ENCODE assay signal across 8 cellular contexts in the genomic region with DNA sequence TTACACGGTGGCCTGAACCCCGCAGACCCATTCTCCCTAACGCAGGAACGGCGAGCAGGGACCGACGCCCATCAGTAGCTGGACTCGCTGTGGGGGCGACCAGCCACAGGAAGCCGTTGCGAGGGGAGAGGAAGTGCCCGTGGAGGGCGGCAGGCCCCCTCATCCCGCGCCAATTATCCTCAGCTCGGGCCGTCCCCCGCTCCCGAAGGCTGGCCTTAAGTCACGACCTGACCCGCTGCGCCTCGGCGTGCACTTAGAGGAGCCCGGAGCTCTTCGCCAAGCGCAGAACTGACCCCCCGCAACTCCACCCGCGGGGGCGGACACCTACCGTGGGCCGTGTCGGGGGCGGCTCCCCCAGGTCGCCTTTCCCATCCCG. TPM values are rescaled to one million over a fixed set of nuclear protein-coding genes. Genes with fewer than 3 reads are reported as not detected.
DNase-seq lines count a peak whose midpoint lies in the region; ATAC-seq and TF ChIP-seq lines count a peak whose summit lies in the region.

No MANE protein-coding gene starts in this region.

- H3K4me1 Mint-ChIP-seq in GM23338 (peaks cover 12% of the 10 kb centered on the region), osteocyte (ENCODE audit: unreplicated experiment) (peaks cover 33% of the 10 kb centered on the region)

- intact Hi-C loops in esophagus squamous epithelium (cut with DNase I) = no loop called here

- H3K27me3 Mint-ChIP-seq in GM23338 (ENCODE audit: insufficient read depth, low read depth, poor library complexity) (peaks cover 11% of the 10 kb centered on the region), osteocyte (ENCODE audit: unreplicated experiment) (no peaks in the 10 kb centered on the region)

- WGBS in esophagus squamous epithelium, 2 donors = 0% methylated on average over 7 of the region's 37 CpGs; no CpG with 5 or more reads in 1 of the 2 donors

- H3K4me1 ChIP-seq in DOHH2 (ENCODE audit: control insufficient read depth, low read length) = peaks cover 22% of the 10 kb centered on the region
- H3K4me1 ChIP-seq in GM23338 (ENCODE audit: insufficient read depth) = peaks cover 6% of the 10 kb centered on the region
- peaks cover 27 to 55% (median 32%) of the 10 kb centered on the region in 3 donors for H3K4me1 ChIP-seq in esophagus squamous epithelium

- H3K36me3 Mint-ChIP-seq in GM23338 (ENCODE audit: low read depth) (peaks cover 29% of the 10 kb centered on the region), osteocyte (ENCODE audit: unreplicated experiment) (peaks cover 19% of the 10 kb centered on the region)

- H3K9me3 ChIP-seq in DOHH2 (ENCODE audit: control insufficient read depth, insufficient read depth, low read length) (no peaks in the 10 kb centered on the region), esophagus squamous epithelium (no peaks in the 10 kb centered on the region)

- H3K4me3 ChIP-seq in DOHH2 (ENCODE audit: low read length) (peak overlapping the region; percentile 92), GM23338 (peak overlapping the region; percentile 96), esophagus squamous epithelium (peak overlapping the region; percentile 85 to 97 (median 95))

- H3K27ac ChIP-seq in DOHH2 (ENCODE audit: low read depth, low read length) = peak overlapping the region; percentile 52
- H3K27ac ChIP-seq in GM23338 (ENCODE audit: low read depth) = no peak overlapping the region
- H3K27ac ChIP-seq in esophagus squamous epithelium = peak overlapping the region; percentile 86 to 98 (median 94)

- H4K20me1 ChIP-seq in DOHH2 (ENCODE audit: control insufficient read depth, insufficient read depth, low read depth, low read length) = peaks cover 19% of the 10 kb centered on the region; the same call in 1 of the 2 replicates
- H4K20me1 ChIP-seq in GM23338 (replicated peaks; ENCODE audit: insufficient read depth) = peaks cover 8% of the 10 kb centered on the region; the same call in 1 of the 2 replicates

- H3K9me2 ChIP-seq in DOHH2 (replicated peaks; ENCODE audit: control insufficient read depth, low read length) (no peaks in the 10 kb centered on the region), GM23338 (ENCODE audit: insufficient read depth) (no peaks in the 10 kb centered on the region)

- TF ChIP-seq CTCF in DOHH2 (IDR thresholded peaks at IDR 0.05; ENCODE audit: low read depth, low read length, poor library complexity, severe bottlenecking) (no peak), GM23338 (conservative IDR thresholded peaks at IDR 0.05; ENCODE audit: low read depth in 2 of 2) (no peak), esophagus squamous epithelium (IDR thresholded peaks at IDR 0.05) (no peak), osteocyte (IDR thresholded peaks at IDR 0.05) (no peak)

- H3K4me3 Mint-ChIP-seq in GM23338 (peak overlapping the region; percentile 92), osteocyte (ENCODE audit: unreplicated experiment) (peak overlapping the region; percentile 87)

- H3K27me3 ChIP-seq in DOHH2 (ENCODE audit: control insufficient read depth, low read length) (no peaks in the 10 kb centered on the region), GM23338 (ENCODE audit: insufficient read depth) (no peaks in the 10 kb centered on the region), esophagus squamous epithelium (no peaks in the 10 kb centered on the region)

- DNase-seq in GM23338 (ENCODE audit: low spot score) (no peak), esophagus squamous epithelium (lab: John Stamatoyannopoulos, UW) (no peak), osteocyte (ENCODE audit: extremely low spot score, unreplicated experiment) (no peak), occipital lobe (lab: John Stamatoyannopoulos, UW) (no peak), iPS-NIHi7 (ENCODE audit: extremely low spot score) (no peak)
- no peak for DNase-seq in stimulated activated CD4-positive, alpha-beta T cell treated with anti-CD3 and anti-CD28 coated beads, Interleukin-12 subunit alpha, Interleukin-12 subunit beta, amount 100 ng/mL, for 4 hours

- H3K4me2 ChIP-seq in DOHH2 (ENCODE audit: low read length) = peak overlapping the region; percentile 91
- H3K4me2 ChIP-seq in GM23338 = peak overlapping the region; percentile 93

- H3K9me3 Mint-ChIP-seq in GM23338 (no peaks in the 10 kb centered on the region; the same call in 2 of the 3 replicates), osteocyte (ENCODE audit: unreplicated experiment) (no peaks in the 10 kb centered on the region)

- ATAC-seq in GM23338 = peak; percentile 5

- TF ChIP-seq POLR2A in esophagus squamous epithelium (IDR thresholded peaks at IDR 0.05) = no peak

- 0 out of 2 replicates have a peak overlapping the region, but pooled peaks have one; percentile 69 for H2AFZ ChIP-seq in GM23338

- H3F3A ChIP-seq in DOHH2 (ENCODE audit: control insufficient read depth, insufficient read depth) (no peaks in the 10 kb centered on the region), GM23338 (replicated peaks; ENCODE audit: low read depth) (peaks cover 18% of the 10 kb centered on the region)

- H3K79me2 ChIP-seq in DOHH2 (ENCODE audit: control insufficient read depth, low read length) (peaks cover 67% of the 10 kb centered on the region), GM23338 (replicated peaks; ENCODE audit: insufficient read depth) (peaks cover 48% of the 10 kb centered on the region)

- peaks cover 55% of the 10 kb centered on the region for H3K36me3 ChIP-seq in DOHH2 (ENCODE audit: control insufficient read depth, low read length)
- no peaks in the 10 kb centered on the region for H3K36me3 ChIP-seq in GM23338 (ENCODE audit: insufficient read depth)
- peaks cover 22 to 52% (median 25%) of the 10 kb centered on the region in 3 donors for H3K36me3 ChIP-seq in esophagus squamous epithelium

- H3K27ac Mint-ChIP-seq in GM23338 = peak overlapping the region; percentile 71
- H3K27ac Mint-ChIP-seq in osteocyte (ENCODE audit: unreplicated experiment) = peak overlapping the region; percentile 81

TF ChIP-seq in GM23338, 12 proteins besides CTCF, POLR2A, EP300 and RAD21:
- TF ChIP-seq CREB1 (CRISPR knock-in tag; IDR thresholded peaks at IDR 0.05; ENCODE audit: low read depth) = no peak
- no peak for TF ChIP-seq ZNF331 (CRISPR knock-in tag; IDR thresholded peaks at IDR 0.05; ENCODE audit: low read depth)
TF ChIP-seq in GM23338: peak in this region for 0.

TF ChIP-seq in PFSK-1, 5 proteins besides CTCF, POLR2A, EP300 and RAD21 (continues in another document):
- TF ChIP-seq SIN3A (IDR thresholded peaks at IDR 0.05; ENCODE audit: borderline replicate concordance, insufficient read depth, low read length) (no peak), POLR2AphosphoS5 (IDR thresholded peaks at IDR 0.05; ENCODE audit: low read depth, low read length) (peak; percentile 5; the same call in 1 of the 2 replicates)
- TF ChIP-seq, protein P1, sequence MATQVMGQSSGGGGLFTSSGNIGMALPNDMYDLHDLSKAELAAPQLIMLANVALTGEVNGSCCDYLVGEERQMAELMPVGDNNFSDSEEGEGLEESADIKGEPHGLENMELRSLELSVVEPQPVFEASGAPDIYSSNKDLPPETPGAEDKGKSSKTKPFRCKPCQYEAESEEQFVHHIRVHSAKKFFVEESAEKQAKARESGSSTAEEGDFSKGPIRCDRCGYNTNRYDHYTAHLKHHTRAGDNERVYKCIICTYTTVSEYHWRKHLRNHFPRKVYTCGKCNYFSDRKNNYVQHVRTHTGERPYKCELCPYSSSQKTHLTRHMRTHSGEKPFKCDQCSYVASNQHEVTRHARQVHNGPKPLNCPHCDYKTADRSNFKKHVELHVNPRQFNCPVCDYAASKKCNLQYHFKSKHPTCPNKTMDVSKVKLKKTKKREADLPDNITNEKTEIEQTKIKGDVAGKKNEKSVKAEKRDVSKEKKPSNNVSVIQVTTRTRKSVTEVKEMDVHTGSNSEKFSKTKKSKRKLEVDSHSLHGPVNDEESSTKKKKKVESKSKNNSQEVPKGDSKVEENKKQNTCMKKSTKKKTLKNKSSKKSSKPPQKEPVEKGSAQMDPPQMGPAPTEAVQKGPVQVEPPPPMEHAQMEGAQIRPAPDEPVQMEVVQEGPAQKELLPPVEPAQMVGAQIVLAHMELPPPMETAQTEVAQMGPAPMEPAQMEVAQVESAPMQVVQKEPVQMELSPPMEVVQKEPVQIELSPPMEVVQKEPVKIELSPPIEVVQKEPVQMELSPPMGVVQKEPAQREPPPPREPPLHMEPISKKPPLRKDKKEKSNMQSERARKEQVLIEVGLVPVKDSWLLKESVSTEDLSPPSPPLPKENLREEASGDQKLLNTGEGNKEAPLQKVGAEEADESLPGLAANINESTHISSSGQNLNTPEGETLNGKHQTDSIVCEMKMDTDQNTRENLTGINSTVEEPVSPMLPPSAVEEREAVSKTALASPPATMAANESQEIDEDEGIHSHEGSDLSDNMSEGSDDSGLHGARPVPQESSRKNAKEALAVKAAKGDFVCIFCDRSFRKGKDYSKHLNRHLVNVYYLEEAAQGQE (IDR thresholded peaks at IDR 0.05; ENCODE audit: insufficient read depth in 1 of 2, low read depth in 2 of 2, low read length in 2 of 2) = no peak

RNA-seq across cellular contexts. Expression of a gene that starts 0.4 kb away (rescaled TPM):
- 41.3 and 54.9 TPM in 2 replicates for total RNA-seq in GM23338 (2014; rRNA removed; shearing (Covaris generic))
- polyA plus RNA-seq in GM23338 (2016; fragmentation: Nextera tagmentation; extraction: Ambion mirVana) = 39.6 and 40.4 TPM in 2 replicates
- 52.5 TPM for polyA plus RNA-seq in PFSK-1 (2012; ENCODE audit: insufficient read length, low read depth)
- total RNA-seq in esophagus squamous epithelium (10 to 100 TPM; 19.1 to 34.3 (median 27.9) TPM), osteocyte (41.7 and 46.3 TPM in 2 replicates), occipital lobe (34.0 TPM)

RNA-seq across cellular contexts. Expression of a gene that starts 0.6 kb away (rescaled TPM):
- 66.9 and 90.2 TPM in 2 replicates for total RNA-seq in GM23338 (2014; rRNA removed; shearing (Covaris generic))
- polyA plus RNA-seq in GM23338 (2016; fragmentation: Nextera tagmentation; extraction: Ambion mirVana) = 59.0 and 59.4 TPM in 2 replicates
- 410 TPM for polyA plus RNA-seq in PFSK-1 (2012; ENCODE audit: insufficient read length, low read depth)
- total RNA-seq in esophagus squamous epithelium = 10 to 100 TPM; 48.2 to 86.8 (median 84.0) TPM
- total RNA-seq in osteocyte = 111 and 117 TPM in 2 replicates
- 37.6 TPM for total RNA-seq in occipital lobe

RNA-seq across cellular contexts. Expression of a gene that starts 16.7 kb away (rescaled TPM):
- 22.3 and 26.1 TPM in 2 replicates for total RNA-seq in GM23338 (2014; rRNA removed; shearing (Covaris generic))
- 69.3 and 73.4 TPM in 2 replicates for polyA plus RNA-seq in GM23338 (2016; fragmentation: Nextera tagmentation; extraction: Ambion mirVana)
- 99.0 TPM for polyA plus RNA-seq in PFSK-1 (2012; ENCODE audit: insufficient read length, low read depth)
- total RNA-seq in esophagus squamous epithelium = 10 to 100 TPM; 18.2 to 25.6 (median 21.4) TPM
- total RNA-seq in osteocyte = 13.6 and 14.9 TPM in 2 replicates
- 3.9 TPM for total RNA-seq in occipital lobe

RNA-seq across cellular contexts. Expression of a gene that starts 16.8 kb away (rescaled TPM):
- 46.0 and 76.2 TPM in 2 replicates for total RNA-seq in GM23338 (2014; rRNA removed; shearing (Covaris generic))
- polyA plus RNA-seq in GM23338 (2016; fragmentation: Nextera tagmentation; extraction: Ambion mirVana) = 64.9 and 73.0 TPM in 2 replicates
- polyA plus RNA-seq in PFSK-1 (2012; ENCODE audit: insufficient read length, low read depth) = 96.6 TPM
- total RNA-seq in esophagus squamous epithelium (10 to 100 TPM; 17.6 to 54.5 (median 37.4) TPM), osteocyte (31.2 and 32.1 TPM in 2 replicates), occipital lobe (5.5 TPM)

RNA-seq across cellular contexts. Expression of a gene that starts 20.0 kb away (rescaled TPM):
- total RNA-seq in GM23338 (2014; rRNA removed; shearing (Covaris generic)) = 50.9 and 53.2 TPM in 2 replicates
- polyA plus RNA-seq in GM23338 (2016; fragmentation: Nextera tagmentation; extraction: Ambion mirVana) = 140 and 153 TPM in 2 replicates
- polyA plus RNA-seq in PFSK-1 (2012; ENCODE audit: insufficient read length, low read depth) = 439 TPM
- 100 to 1,000 TPM in 1 of 4 donors, 10 to 100 TPM in 3; 69.6 to 115 (median 79.9) TPM for total RNA-seq in esophagus squamous epithelium
- 47.9 and 51.1 TPM in 2 replicates for total RNA-seq in osteocyte
- total RNA-seq in occipital lobe = 4.7 TPM
